In the genomic region with DNA sequence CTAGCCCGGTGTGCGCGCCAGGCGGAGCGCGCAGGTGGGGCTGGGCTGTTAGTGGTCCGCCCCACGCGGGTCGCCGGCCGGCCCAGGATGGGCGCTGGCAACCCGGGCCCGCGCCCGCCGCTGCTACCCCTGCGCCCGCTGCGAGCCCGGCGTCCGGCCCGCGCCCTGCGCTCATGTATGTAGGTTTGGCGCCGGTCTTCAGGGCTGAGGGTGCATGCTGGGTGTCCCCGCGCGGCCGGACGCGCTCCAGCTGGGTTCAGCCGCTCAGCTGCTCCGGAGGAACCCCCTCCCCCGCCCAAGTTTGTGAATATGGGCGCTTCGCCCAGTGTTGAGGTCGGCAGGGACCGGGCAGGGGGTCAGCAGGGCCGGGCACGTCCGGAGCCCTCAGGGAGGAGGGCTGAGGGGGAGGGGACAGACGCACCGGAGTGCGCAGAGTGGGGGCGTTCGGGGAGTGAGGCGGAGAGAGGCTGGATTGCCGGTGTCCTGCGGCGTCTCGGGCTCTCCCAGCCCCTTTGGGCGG, we compare ENCODE assay signal across 11 cellular contexts. TPM values are rescaled to one million over a fixed set of nuclear protein-coding genes. Genes with fewer than 3 reads are reported as not detected.
DNase-seq lines count a peak whose midpoint lies in the region; ATAC-seq and TF ChIP-seq lines count a peak whose summit lies in the region.
"Had no signal": no experiment of that assay in that cellular context is flagged by ENCODE, and none has a peak within 500 bp of the region (broad histone marks: within the 10 kb centered on the region; RNA-seq: fewer than 3 reads in every experiment).

No MANE protein-coding gene starts in this region.

- peaks cover 74 to 92% (median 84%) of the 10 kb centered on the region in 11 experiments for H3K27me3 ChIP-seq in BLaER1 treated with 17β-estradiol and CSF1 and Interleukin-3, amounts not matched to agents 10 nM and 100 nM
- H3K27me3 ChIP-seq in Peyer's patch (peaks cover 0 to 14% of the 10 kb centered on the region in 2 donors), parathyroid adenoma (ENCODE audit: control insufficient read depth, insufficient read depth, low read length) (no peaks in the 10 kb centered on the region)

- H2AFZ ChIP-seq in parathyroid adenoma, result no peak overlapping the region

- H3K4me3 ChIP-seq in BLaER1 treated with 17β-estradiol and CSF1 and Interleukin-3, amounts not matched to agents 10 nM and 100 nM, result peak overlapping the region; percentile 55 to 78 (median 67)
- H3K4me3 ChIP-seq in Peyer's patch (peak overlapping the region in 3 of 4 donors; percentile 31 to 53 (median 46)), parathyroid adenoma (ENCODE audit: low read depth, low read length) (peak overlapping the region; percentile 44)

- TF ChIP-seq POLR2A in Peyer's patch (IDR thresholded peaks at IDR 0.05), result no peak

- no peaks in the 10 kb centered on the region; a peak in 1 of 22 replicates for H3K9me3 ChIP-seq in BLaER1 treated with 17β-estradiol and CSF1 and Interleukin-3, amounts not matched to agents 10 nM and 100 nM (replicated peaks in 1 of 11)
- H3K9me3 ChIP-seq in Peyer's patch (no peaks in the 10 kb centered on the region), parathyroid adenoma (ENCODE audit: control insufficient read depth, low read length) (no peaks in the 10 kb centered on the region)

- DNase-seq in Peyer's patch (no peak), left ventricle myocardium superior (peak; percentile 55), left lobe of liver (ENCODE audit: low spot score) (no peak), NCI-H1092 (lab: John Stamatoyannopoulos, UW) (no peak)
- DNase-seq in stimulated activated CD4-positive, alpha-beta T cell treated with anti-CD3 and anti-CD28 coated beads, Interleukin-1b, Interleukin-23, amount 100 ng/mL, for 48 hours, result no peak
- DNase-seq: activated naive CD4-positive, alpha-beta T cell; naive thymus-derived CD8-positive, alpha-beta T cell had no signal

- H3K79me2 ChIP-seq in parathyroid adenoma, result no peaks in the 10 kb centered on the region

- no peaks in the 10 kb centered on the region for H3K36me3 ChIP-seq in BLaER1 treated with 17β-estradiol and CSF1 and Interleukin-3, amounts not matched to agents 10 nM and 100 nM
- H3K36me3 ChIP-seq in Peyer's patch, result no peaks in the 10 kb centered on the region
- no peaks in the 10 kb centered on the region for H3K36me3 ChIP-seq in parathyroid adenoma (ENCODE audit: control insufficient read depth, insufficient read depth, low read length)

- intact Hi-C loops in left ventricle myocardium superior (cut with micrococcal nuclease), result loop anchor here (10.0 kb wide), 1 partner anchor 129 kb away; no protein-coding TSS in a partner anchor

- peak overlapping the region in 10 of 11 experiments; percentile 25 to 66 (median 50); a peak in 19 of 22 replicates for H3K9ac ChIP-seq in BLaER1 treated with 17β-estradiol and CSF1 and Interleukin-3, amounts not matched to agents 10 nM and 100 nM
- H3K9ac ChIP-seq in parathyroid adenoma, result no peak overlapping the region

- no peak for TF ChIP-seq CTCF in Peyer's patch (IDR thresholded peaks at IDR 0.05)
- no peak for TF ChIP-seq CTCF in parathyroid adenoma (IDR thresholded peaks at IDR 0.05)

- H3K4me1 ChIP-seq in BLaER1 treated with 17β-estradiol and CSF1 and Interleukin-3, amounts not matched to agents 10 nM and 100 nM, result peaks cover 23 to 38% (median 33%) of the 10 kb centered on the region in 10 experiments
- H3K4me1 ChIP-seq in Peyer's patch, result no peaks in the 10 kb centered on the region
- H3K4me1 ChIP-seq in parathyroid adenoma, result no peaks in the 10 kb centered on the region

- peak overlapping the region; percentile 96 to 100 (median 99) for H3K4me2 ChIP-seq in BLaER1 treated with 17β-estradiol and CSF1 and Interleukin-3, amounts not matched to agents 10 nM and 100 nM
- peak overlapping the region; percentile 79 for H3K4me2 ChIP-seq in parathyroid adenoma (ENCODE audit: low read length)

- peak; percentile 61 for ATAC-seq in left ventricle myocardium superior
- no peak for ATAC-seq in left lobe of liver
- ATAC-seq in HG02763 (IDR thresholded peaks at IDR 0.05; ENCODE audit: unreplicated experiment), result no peak
- ATAC-seq: naive thymus-derived CD8-positive, alpha-beta T cell had no signal

- H3K27ac ChIP-seq in BLaER1 treated with 17β-estradiol and CSF1 and Interleukin-3, amounts not matched to agents 10 nM and 100 nM, result no peak overlapping the region
- peak overlapping the region in 1 of 4 donors; percentile 38 for H3K27ac ChIP-seq in Peyer's patch
- no peak overlapping the region for H3K27ac ChIP-seq in parathyroid adenoma

- peaks cover 0 to 29% (median 17%) of the 10 kb centered on the region in 11 experiments; a peak in 16 of 22 replicates for H4K20me1 ChIP-seq in BLaER1 treated with 17β-estradiol and CSF1 and Interleukin-3, amounts not matched to agents 10 nM and 100 nM

RNA-seq across cellular contexts. Expression of a gene that starts 0.6 kb away (rescaled TPM):
- total RNA-seq in Peyer's patch, result under 1 TPM in 1 of 4 donors, not detected in 3; 0.13 TPM
- 9.3 TPM for total RNA-seq in left ventricle myocardium superior
- total RNA-seq in left lobe of liver, result not detected
- total RNA-seq: naive thymus-derived CD8-positive, alpha-beta T cell; NCI-H460 had no signal
